Comparison of ENCODE assay signal across 20 cellular contexts in the genomic region with DNA sequence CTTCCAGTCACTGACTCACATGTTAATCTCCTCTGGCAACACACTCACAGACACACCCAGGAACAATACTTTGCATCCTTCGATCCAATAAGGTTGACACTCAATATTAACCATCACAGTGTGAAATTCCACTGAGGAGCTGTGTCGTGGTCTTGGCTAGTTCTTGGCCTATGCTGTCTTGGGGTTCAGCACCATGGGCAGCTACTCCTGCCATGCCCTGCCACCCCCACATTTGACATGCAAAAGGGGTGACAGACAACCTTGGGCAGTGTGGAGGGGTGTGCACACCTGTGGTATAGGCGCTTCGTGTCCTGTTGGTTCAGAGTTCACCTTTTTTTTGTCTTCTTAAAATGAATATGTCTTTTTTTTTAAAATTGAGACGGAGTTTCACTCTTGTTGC.
"Had no signal": no experiment of that assay in that cellular context is flagged by ENCODE, and none has a peak within 500 bp of the region (broad histone marks: within the 10 kb centered on the region; RNA-seq: fewer than 3 reads in every experiment).

No MANE protein-coding gene starts in this region.

- H3K27ac Mint-ChIP-seq: activated naive CD8-positive, alpha-beta T cell treated with anti-CD3 and anti-CD28 coated beads for 36 hours; effector memory CD8-positive, alpha-beta T cell; nephron; progenitor cell of endocrine pancreas; T-helper 1 cell treated with Interleukin-12 subunit alpha and Interleukin-12 subunit beta and Interleukin-4 antibody, amounts not matched to agents 30 μg/mL and 1 μg/mL, for 36 hours had no signal

- H3K36me3 ChIP-seq: left lung, tibial artery had no signal

- H3K9me3 Mint-ChIP-seq: effector memory CD8-positive, alpha-beta T cell; nephron; T-helper 1 cell treated with Interleukin-12 subunit alpha and Interleukin-12 subunit beta and Interleukin-4 antibody, amounts not matched to agents 30 μg/mL and 1 μg/mL, for 36 hours had no signal

- ATAC-seq: effector memory CD8-positive, alpha-beta T cell; left lung; stimulated activated naive CD8-positive, alpha-beta T cell treated with anti-CD3 and anti-CD28 coated beads, Interleukin-15, Interleukin-2, amounts not matched to agents 100 U/mL and 50 U/mL, for 24 hours had no signal

- H3K9me3 ChIP-seq: left lung, tibial artery had no signal

- H3K4me1 Mint-ChIP-seq: activated naive CD8-positive, alpha-beta T cell treated with anti-CD3 and anti-CD28 coated beads for 36 hours; nephron had no signal

- H3K4me3 ChIP-seq: left lung, tibial artery had no signal

- H3K27me3 Mint-ChIP-seq: activated naive CD8-positive, alpha-beta T cell treated with anti-CD3 and anti-CD28 coated beads for 36 hours; effector memory CD8-positive, alpha-beta T cell; progenitor cell of endocrine pancreas had no signal

- DNase-seq: activated CD4-positive, alpha-beta T cell treated with anti-CD3 and anti-CD28 coated beads for 1 hour; activated gamma-delta T cell treated with Interleukin-2 at 50 U/mL for 16 hours; activated naive CD8-positive, alpha-beta T cell treated with anti-CD3 and anti-CD28 coated beads for 36 hours; amniotic stem cell; dermis blood vessel endothelial cell; effector memory CD8-positive, alpha-beta T cell; foreskin fibroblast; hypothalamus; left lung; midbrain; occipital lobe; stimulated activated CD4-positive, alpha-beta T cell treated with anti-CD3 and anti-CD28 coated beads, Interleukin-2, amount 100 ng/mL, for 24 hours; stimulated activated naive CD8-positive, alpha-beta T cell treated with anti-CD3 and anti-CD28 coated beads, Interleukin-15, Interleukin-2, amounts not matched to agents 100 U/mL and 50 U/mL, for 24 hours; substantia nigra; tibial artery had no signal

- H3K4me1 ChIP-seq: left lung, tibial artery had no signal

- H3K27ac ChIP-seq: epithelial cell of prostate, left lung, tibial artery, VCaP had no signal

- H3K27me3 ChIP-seq: left lung, tibial artery had no signal

- H3K4me3 Mint-ChIP-seq: activated naive CD8-positive, alpha-beta T cell treated with anti-CD3 and anti-CD28 coated beads for 36 hours; effector memory CD8-positive, alpha-beta T cell; nephron; T-helper 1 cell treated with Interleukin-12 subunit alpha and Interleukin-12 subunit beta and Interleukin-4 antibody, amounts not matched to agents 30 μg/mL and 1 μg/mL, for 36 hours had no signal
